In the genomic region with DNA sequence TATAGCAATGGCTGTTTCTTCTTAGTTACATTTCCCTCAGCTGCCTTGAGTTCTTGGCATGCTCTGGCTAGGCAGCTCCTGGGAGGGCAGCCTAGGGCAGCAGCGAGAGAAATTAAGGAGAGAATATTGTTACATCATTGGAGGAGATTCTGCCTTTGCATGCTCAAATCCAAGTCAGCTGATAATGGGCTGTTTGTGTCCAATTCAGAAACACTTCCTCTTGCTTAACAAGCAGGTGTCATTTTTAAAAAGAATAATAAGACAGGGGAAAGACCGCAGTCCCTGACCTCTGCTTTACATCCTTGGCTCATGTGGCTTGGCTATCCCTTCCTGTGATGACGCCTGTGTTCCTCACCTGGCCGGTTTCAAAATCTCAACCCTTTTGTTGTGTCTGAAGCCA, we compare ENCODE assay signal across 16 cellular contexts.
DNase-seq lines count a peak whose midpoint lies in the region; ATAC-seq and TF ChIP-seq lines count a peak whose summit lies in the region.
"Had no signal": no experiment of that assay in that cellular context is flagged by ENCODE, and none has a peak within 500 bp of the region (broad histone marks: within the 10 kb centered on the region; RNA-seq: fewer than 3 reads in every experiment).

No MANE protein-coding gene starts in this region.

- H3K9me3 ChIP-seq in T-helper 17 cell (ENCODE audit: control insufficient read depth, low read length, poor library complexity, severe bottlenecking) = no peaks in the 10 kb centered on the region
- H3K9me3 ChIP-seq in stomach = no peaks in the 10 kb centered on the region
- H3K9me3 ChIP-seq in MG63 = no peaks in the 10 kb centered on the region

- H3K36me3 Mint-ChIP-seq in T-helper 17 cell (ENCODE audit: low read depth) (peaks cover 5% of the 10 kb centered on the region), memory B cell (peaks cover 23% of the 10 kb centered on the region)

- no peak overlapping the region for H3K27ac ChIP-seq in stomach
- H3K27ac ChIP-seq: RWPE1 had no signal

- no peak for TF ChIP-seq POLR2A in stomach (IDR thresholded peaks at IDR 0.05)

- H3K4me1 ChIP-seq in stomach = peaks cover 20 to 54% (median 38%) of the 10 kb centered on the region in 4 donors

- H3K27me3 Mint-ChIP-seq in T-helper 17 cell (no peaks in the 10 kb centered on the region), memory B cell (no peaks in the 10 kb centered on the region)

- H3K9me3 Mint-ChIP-seq in memory B cell = no peaks in the 10 kb centered on the region

- TF ChIP-seq CTCF in GM06990 (IDR thresholded peaks at IDR 0.05; ENCODE audit: insufficient read depth, low read length, poor library complexity, severe bottlenecking) (no peak), stomach (IDR thresholded peaks at IDR 0.05) (no peak)

- H3K4me3 Mint-ChIP-seq in T-helper 17 cell (no peak overlapping the region), memory B cell (peak overlapping the region; percentile 43)

- H3K4me1 Mint-ChIP-seq in T-helper 17 cell (no peaks in the 10 kb centered on the region), memory B cell (peaks cover 22% of the 10 kb centered on the region)

- DNase-seq in GM06990 (ENCODE audit: extremely low read depth, insufficient read length) (peak; percentile 39), T-helper 17 cell (no peak), memory B cell (ENCODE audit: low spot score in 2 of 2) (peak in 1 of 2 donors; percentile 31), stomach (no peak), MG63 (no peak), kidney glomerular epithelial cell (lab: John Stamatoyannopoulos, UW) (no peak)
- DNase-seq: activated gamma-delta T cell; effector CD4-positive, alpha-beta T cell; foreskin melanocyte; KG1; mesendoderm; NCI-H187; NCI-H69 had no signal

- WGBS in stomach, 5 donors = 60 to 82% (median 73%) methylated on average over 4 of the region's 4 CpGs

- TF ChIP-seq EP300 in stomach (IDR thresholded peaks at IDR 0.05) = no peak

- no peak overlapping the region for H3K4me3 ChIP-seq in GM06990 (replicated peaks; ENCODE audit: low read depth, low read length)
- H3K4me3 ChIP-seq in stomach = no peak overlapping the region
- no peak overlapping the region for H3K4me3 ChIP-seq in MG63

- peaks cover 22% of the 10 kb centered on the region for H3K36me3 ChIP-seq in GM06990 (ENCODE audit: control insufficient read depth, insufficient read depth, low read length)
- peaks cover 57 to 97% (median 94%) of the 10 kb centered on the region in 4 donors for H3K36me3 ChIP-seq in stomach
- no peaks in the 10 kb centered on the region for H3K36me3 ChIP-seq in MG63

- intact Hi-C loops in stomach (cut with DNase I; ENCODE audit: low total_unique reads) = no loop called here

- ATAC-seq in GM21825 (IDR thresholded peaks at IDR 0.05; ENCODE audit: unreplicated experiment) = peak; percentile 51
- ATAC-seq in T-helper 17 cell = no peak
- peak; percentile 83 for ATAC-seq in memory B cell (ENCODE audit: low read depth)
- no peak for ATAC-seq in HG02571 (IDR thresholded peaks at IDR 0.05; ENCODE audit: unreplicated experiment)

- no peaks in the 10 kb centered on the region for H3K27me3 ChIP-seq in GM06990 (replicated peaks; ENCODE audit: control insufficient read depth, insufficient read depth, low read length)
- no peaks in the 10 kb centered on the region for H3K27me3 ChIP-seq in stomach
- H3K27me3 ChIP-seq in MG63 = no peaks in the 10 kb centered on the region

- H3K27ac Mint-ChIP-seq in T-helper 17 cell (peak overlapping the region; percentile 34), memory B cell (peak overlapping the region; percentile 91)

Comparison
In these comparisons a context has a peak if more than half of its experiments do, and no peak if none do; other contexts are left out.
1. ATAC-seq: peak in GM21825 (single experiment) and memory B cell (single experiment); none in T-helper 17 cell (single experiment) and HG02571 (single experiment).